1 cellular context compared by ENCODE assay signal in the genomic region with DNA sequence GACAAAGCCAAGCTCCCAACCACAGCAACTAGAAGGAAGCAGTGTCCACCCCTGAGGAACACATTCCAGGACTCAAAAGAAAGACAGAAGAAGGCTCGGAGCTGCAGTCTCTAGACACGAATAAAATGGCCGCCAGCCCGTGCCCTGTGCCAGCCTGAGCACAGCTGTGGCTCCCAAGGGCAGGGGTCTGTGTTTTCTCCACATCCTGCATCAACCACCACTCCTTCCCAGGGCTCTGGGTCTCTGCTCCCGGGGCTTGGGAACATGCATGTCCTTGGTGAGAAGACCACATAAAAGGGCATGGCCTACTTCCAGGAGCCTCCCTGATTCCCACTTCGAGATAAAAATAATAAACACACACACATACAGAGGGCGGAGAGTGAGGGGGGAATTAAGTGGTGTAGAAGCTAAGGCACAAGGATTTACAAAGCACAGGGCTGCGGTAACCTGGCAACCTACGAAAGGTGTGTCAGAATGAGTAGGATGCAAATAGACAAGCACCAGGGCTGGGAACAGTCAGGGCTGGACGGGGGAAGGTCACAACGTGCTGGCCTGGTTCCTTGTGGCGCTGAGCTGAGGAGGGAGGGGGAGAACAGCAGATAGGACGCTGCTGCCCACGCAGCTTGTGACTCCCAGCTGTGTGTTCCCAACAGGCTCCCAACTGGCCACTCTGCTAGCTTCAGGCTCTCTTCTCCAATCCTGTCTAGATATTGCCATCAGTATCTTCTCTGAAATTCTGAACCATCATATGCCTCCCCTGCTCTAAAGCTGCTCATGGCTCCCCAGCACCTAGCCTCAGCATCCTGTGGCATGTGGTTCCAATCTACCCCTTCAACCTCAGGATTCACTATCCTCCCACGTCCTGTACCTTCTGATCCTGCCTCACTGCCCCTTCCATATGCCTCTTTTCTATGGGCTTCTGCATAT.
TF ChIP-seq lines count a peak whose summit lies in the region.

No MANE protein-coding gene starts in this region.

TF ChIP-seq in K562, 482 proteins besides CTCF, POLR2A, EP300 and RAD21 (continued from another document and continues in another):
- TF ChIP-seq, protein P1, sequence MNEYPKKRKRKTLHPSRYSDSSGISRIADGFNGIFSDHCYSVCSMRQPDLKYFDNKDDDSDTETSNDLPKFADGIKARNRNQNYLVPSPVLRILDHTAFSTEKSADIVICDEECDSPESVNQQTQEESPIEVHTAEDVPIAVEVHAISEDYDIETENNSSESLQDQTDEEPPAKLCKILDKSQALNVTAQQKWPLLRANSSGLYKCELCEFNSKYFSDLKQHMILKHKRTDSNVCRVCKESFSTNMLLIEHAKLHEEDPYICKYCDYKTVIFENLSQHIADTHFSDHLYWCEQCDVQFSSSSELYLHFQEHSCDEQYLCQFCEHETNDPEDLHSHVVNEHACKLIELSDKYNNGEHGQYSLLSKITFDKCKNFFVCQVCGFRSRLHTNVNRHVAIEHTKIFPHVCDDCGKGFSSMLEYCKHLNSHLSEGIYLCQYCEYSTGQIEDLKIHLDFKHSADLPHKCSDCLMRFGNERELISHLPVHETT (CRISPR knock-in tag; conservative IDR thresholded peaks at IDR 0.05 in 1 of 2, IDR thresholded peaks at IDR 0.05 in 1 of 2): peak in 1 of 2 experiments; percentile 70; a peak in 1 of 4 replicates
- TF ChIP-seq ZNF121 (CRISPR knock-in tag; conservative IDR thresholded peaks at IDR 0.05): no peak
- TF ChIP-seq FOSL1 (tag; conservative IDR thresholded peaks at IDR 0.05): no peak
- no peak for TF ChIP-seq ZNF408 (CRISPR knock-in tag; IDR thresholded peaks at IDR 0.05; ENCODE audit: low read depth)
- TF ChIP-seq ID3 (CRISPR knock-in tag; IDR thresholded peaks at IDR 0.05): no peak
- peak; percentile 72; the same call in 1 of the 2 replicates for TF ChIP-seq ID3 (tag; IDR thresholded peaks at IDR 0.05)
- TF ChIP-seq SIN3B (IDR thresholded peaks at IDR 0.05; ENCODE audit: low read depth): no peak
- no peak for TF ChIP-seq NUFIP1 (IDR thresholded peaks at IDR 0.05; ENCODE audit: partially characterized antibody)
- no peak for TF ChIP-seq AFF4 (CRISPR knock-in tag; IDR thresholded peaks at IDR 0.05)
- TF ChIP-seq MIER1 (IDR thresholded peaks at IDR 0.05; ENCODE audit: low read depth): no peak
- TF ChIP-seq RBM25 (IDR thresholded peaks at IDR 0.05; ENCODE audit: low read depth, low read length, severe bottlenecking): peak; percentile 47
- TF ChIP-seq ZNF780A (CRISPR knock-in tag; IDR thresholded peaks at IDR 0.05): no peak
- TF ChIP-seq, protein P2, sequence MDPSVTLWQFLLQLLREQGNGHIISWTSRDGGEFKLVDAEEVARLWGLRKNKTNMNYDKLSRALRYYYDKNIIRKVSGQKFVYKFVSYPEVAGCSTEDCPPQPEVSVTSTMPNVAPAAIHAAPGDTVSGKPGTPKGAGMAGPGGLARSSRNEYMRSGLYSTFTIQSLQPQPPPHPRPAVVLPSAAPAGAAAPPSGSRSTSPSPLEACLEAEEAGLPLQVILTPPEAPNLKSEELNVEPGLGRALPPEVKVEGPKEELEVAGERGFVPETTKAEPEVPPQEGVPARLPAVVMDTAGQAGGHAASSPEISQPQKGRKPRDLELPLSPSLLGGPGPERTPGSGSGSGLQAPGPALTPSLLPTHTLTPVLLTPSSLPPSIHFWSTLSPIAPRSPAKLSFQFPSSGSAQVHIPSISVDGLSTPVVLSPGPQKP (CRISPR knock-in tag; IDR thresholded peaks at IDR 0.05): no peak
- TF ChIP-seq ZNF79 (CRISPR knock-in tag; IDR thresholded peaks at IDR 0.05; ENCODE audit: low read depth): 0 out of 2 replicates have a peak, but pooled peaks have one; percentile 12
- no peak for TF ChIP-seq NFRKB (IDR thresholded peaks at IDR 0.05; ENCODE audit: low read depth)
- TF ChIP-seq, protein P3, sequence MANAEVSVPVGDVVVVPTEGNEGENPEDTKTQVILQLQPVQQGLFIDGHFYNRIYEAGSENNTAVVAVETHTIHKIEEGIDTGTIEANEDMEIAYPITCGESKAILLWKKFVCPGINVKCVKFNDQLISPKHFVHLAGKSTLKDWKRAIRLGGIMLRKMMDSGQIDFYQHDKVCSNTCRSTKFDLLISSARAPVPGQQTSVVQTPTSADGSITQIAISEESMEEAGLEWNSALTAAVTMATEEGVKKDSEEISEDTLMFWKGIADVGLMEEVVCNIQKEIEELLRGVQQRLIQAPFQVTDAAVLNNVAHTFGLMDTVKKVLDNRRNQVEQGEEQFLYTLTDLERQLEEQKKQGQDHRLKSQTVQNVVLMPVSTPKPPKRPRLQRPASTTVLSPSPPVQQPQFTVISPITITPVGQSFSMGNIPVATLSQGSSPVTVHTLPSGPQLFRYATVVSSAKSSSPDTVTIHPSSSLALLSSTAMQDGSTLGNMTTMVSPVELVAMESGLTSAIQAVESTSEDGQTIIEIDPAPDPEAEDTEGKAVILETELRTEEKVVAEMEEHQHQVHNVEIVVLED (CRISPR knock-in tag; IDR thresholded peaks at IDR 0.05): peak; percentile 11; the same call in 1 of the 2 replicates
- TF ChIP-seq, protein P4, sequence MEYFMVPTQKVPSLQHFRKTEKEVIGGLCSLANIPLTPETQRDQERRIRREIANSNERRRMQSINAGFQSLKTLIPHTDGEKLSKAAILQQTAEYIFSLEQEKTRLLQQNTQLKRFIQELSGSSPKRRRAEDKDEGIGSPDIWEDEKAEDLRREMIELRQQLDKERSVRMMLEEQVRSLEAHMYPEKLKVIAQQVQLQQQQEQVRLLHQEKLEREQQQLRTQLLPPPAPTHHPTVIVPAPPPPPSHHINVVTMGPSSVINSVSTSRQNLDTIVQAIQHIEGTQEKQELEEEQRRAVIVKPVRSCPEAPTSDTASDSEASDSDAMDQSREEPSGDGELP (CRISPR knock-in tag; IDR thresholded peaks at IDR 0.05; ENCODE audit: borderline replicate concordance): peak; percentile 61; the same call in 1 of the 2 replicates
- TF ChIP-seq ARNT (IDR thresholded peaks at IDR 0.05): no peak
- 0 out of 2 replicates have a peak, but pooled peaks have one; percentile 47 for TF ChIP-seq THAP7 (CRISPR knock-in tag; IDR thresholded peaks at IDR 0.05)
- no peak for TF ChIP-seq POLR3G (IDR thresholded peaks at IDR 0.05; ENCODE audit: extremely low read depth, insufficient read length, insufficient replicate concordance)
- no peak for TF ChIP-seq ATF1 (CRISPR knock-in tag; IDR thresholded peaks at IDR 0.05)
- TF ChIP-seq ATF1 (tag; IDR thresholded peaks at IDR 0.05): no peak
- TF ChIP-seq POLR2AphosphoS5 (IDR thresholded peaks at IDR 0.05; ENCODE audit: control insufficient read depth, insufficient read depth, low read depth, low read length): no peak
- TF ChIP-seq COPS2 (conservative IDR thresholded peaks at IDR 0.05): no peak
- TF ChIP-seq ZNF146 (CRISPR knock-in tag; IDR thresholded peaks at IDR 0.05; ENCODE audit: unreplicated experiment): no peak
- no peak for TF ChIP-seq SFPQ (IDR thresholded peaks at IDR 0.05; ENCODE audit: low read depth, low read length)
- TF ChIP-seq TBP (optimal IDR thresholded peaks at IDR 0.05; ENCODE audit: low read depth, low read length): no peak
- TF ChIP-seq ZC3H4 (CRISPR knock-in tag; IDR thresholded peaks at IDR 0.05; ENCODE audit: borderline replicate concordance): no peak
- no peak for TF ChIP-seq MTA3 (IDR thresholded peaks at IDR 0.05; ENCODE audit: borderline replicate concordance)
- TF ChIP-seq ZC3H11A (IDR thresholded peaks at IDR 0.05; ENCODE audit: low read depth, low read length): no peak
- TF ChIP-seq JUN (IDR thresholded peaks at IDR 0.05; ENCODE audit: borderline replicate concordance, low read depth, low read length): no peak
- TF ChIP-seq JUN (CRISPR knock-in tag; IDR thresholded peaks at IDR 0.05; ENCODE audit: borderline replicate concordance): no peak
- 0 out of 4 replicates have a peak, but pooled peaks of 1 of the 2 experiments have one; percentile 47 for TF ChIP-seq MAZ (CRISPR knock-in tag; conservative IDR thresholded peaks at IDR 0.05 in 1 of 2, IDR thresholded peaks at IDR 0.05 in 1 of 2)
- no peak for TF ChIP-seq HNRNPK (IDR thresholded peaks at IDR 0.05; ENCODE audit: low read depth, low read length, poor library complexity, severe bottlenecking)
- peak; percentile 75; the same call in 1 of the 2 replicates for TF ChIP-seq ZNF395 (CRISPR knock-in tag; IDR thresholded peaks at IDR 0.05)
- TF ChIP-seq CCAR2 (IDR thresholded peaks at IDR 0.05; ENCODE audit: low read depth, low read length): no peak
- no peak for TF ChIP-seq CHD2 (IDR thresholded peaks at IDR 0.05; ENCODE audit: low read depth, low read length)
- TF ChIP-seq CHD1 (IDR thresholded peaks at IDR 0.05; ENCODE audit: low read length): no peak
- TF ChIP-seq, protein P5, sequence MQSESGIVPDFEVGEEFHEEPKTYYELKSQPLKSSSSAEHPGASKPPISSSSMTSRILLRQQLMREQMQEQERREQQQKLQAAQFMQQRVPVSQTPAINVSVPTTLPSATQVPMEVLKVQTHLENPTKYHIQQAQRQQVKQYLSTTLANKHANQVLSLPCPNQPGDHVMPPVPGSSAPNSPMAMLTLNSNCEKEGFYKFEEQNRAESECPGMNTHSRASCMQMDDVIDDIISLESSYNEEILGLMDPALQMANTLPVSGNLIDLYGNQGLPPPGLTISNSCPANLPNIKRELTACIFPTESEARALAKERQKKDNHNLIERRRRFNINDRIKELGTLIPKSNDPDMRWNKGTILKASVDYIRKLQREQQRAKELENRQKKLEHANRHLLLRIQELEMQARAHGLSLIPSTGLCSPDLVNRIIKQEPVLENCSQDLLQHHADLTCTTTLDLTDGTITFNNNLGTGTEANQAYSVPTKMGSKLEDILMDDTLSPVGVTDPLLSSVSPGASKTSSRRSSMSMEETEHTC (IDR thresholded peaks at IDR 0.05): peak; percentile 41; the same call in 1 of the 2 replicates
- no peak for TF ChIP-seq ZNF699 (CRISPR knock-in tag; IDR thresholded peaks at IDR 0.05; ENCODE audit: insufficient replicate concordance)
- TF ChIP-seq SRSF9 (IDR thresholded peaks at IDR 0.05; ENCODE audit: borderline replicate concordance, low read depth, low read length): no peak
- TF ChIP-seq KLF6 (CRISPR knock-in tag; IDR thresholded peaks at IDR 0.05; ENCODE audit: borderline replicate concordance): no peak
- no peak for TF ChIP-seq ZNF324 (CRISPR knock-in tag; IDR thresholded peaks at IDR 0.05)
- TF ChIP-seq MXI1 (IDR thresholded peaks at IDR 0.05; ENCODE audit: low read depth, low read length): no peak
- peak; percentile 49; the same call in 1 of the 2 replicates for TF ChIP-seq TCF7 (IDR thresholded peaks at IDR 0.05; ENCODE audit: borderline replicate concordance)
- TF ChIP-seq TCF3 (CRISPR knock-in tag; IDR thresholded peaks at IDR 0.05): no peak
- no peak for TF ChIP-seq PTBP1 (IDR thresholded peaks at IDR 0.05; ENCODE audit: low read depth, low read length)
